ENCODE assay signal across 1 cellular context in genomic region chr11:34438529-34439507, GRCh38.
TF ChIP-seq lines count a peak whose summit lies in the region.

TSS of gene CAT (plus strand) at chr11:34438934. CDS start at chr11:34439014, 80 bp downstream.

TF ChIP-seq in HepG2, 621 proteins besides CTCF, POLR2A, EP300 and RAD21 (continued from another document and continues in another):
- TF ChIP-seq PLSCR1 (CRISPR knock-in tag; IDR thresholded peaks at IDR 0.05; ENCODE audit: borderline replicate concordance) = no peak
- TF ChIP-seq PBX3 (CRISPR knock-in tag; IDR thresholded peaks at IDR 0.05; ENCODE audit: borderline replicate concordance) = no peak
- no peak for TF ChIP-seq ZNF17 (CRISPR knock-in tag; IDR thresholded peaks at IDR 0.05)
- TF ChIP-seq ZNF121 (CRISPR knock-in tag; IDR thresholded peaks at IDR 0.05) = 0 out of 2 replicates have a peak, but pooled peaks have one; percentile 22
- no peak for TF ChIP-seq ZNF549 (CRISPR knock-in tag; IDR thresholded peaks at IDR 0.05)
- peak; percentile 31 for TF ChIP-seq ISL2 (CRISPR knock-in tag; IDR thresholded peaks at IDR 0.05)
- TF ChIP-seq LCORL (IDR thresholded peaks at IDR 0.05) = no peak
- TF ChIP-seq LCORL (CRISPR knock-in tag; IDR thresholded peaks at IDR 0.05) = peak; percentile 88
- TF ChIP-seq RERE (CRISPR knock-in tag; IDR thresholded peaks at IDR 0.05; ENCODE audit: low read depth) = no peak
- TF ChIP-seq ZNF556 (CRISPR knock-in tag; IDR thresholded peaks at IDR 0.05; ENCODE audit: borderline replicate concordance) = peak; percentile 68; the same call in 1 of the 2 replicates
- peak; percentile 92 for TF ChIP-seq MXD1 (CRISPR knock-in tag; IDR thresholded peaks at IDR 0.05)
- peak; percentile 94 for TF ChIP-seq IKZF4 (CRISPR knock-in tag; IDR thresholded peaks at IDR 0.05; ENCODE audit: borderline replicate concordance, low read depth, not compliant biosample characterization)
- TF ChIP-seq ZBTB8A (CRISPR knock-in tag; IDR thresholded peaks at IDR 0.05; ENCODE audit: borderline replicate concordance, low read depth) = no peak
- TF ChIP-seq ZBTB21 (CRISPR knock-in tag; IDR thresholded peaks at IDR 0.05) = no peak; the same call in 1 of the 2 replicates
- no peak for TF ChIP-seq BCLAF1 (IDR thresholded peaks at IDR 0.05)
- TF ChIP-seq GFI1 (CRISPR knock-in tag; IDR thresholded peaks at IDR 0.05; ENCODE audit: borderline replicate concordance) = peak; percentile 70; the same call in 1 of the 2 replicates
- TF ChIP-seq SRSF1 (optimal IDR thresholded peaks at IDR 0.05; ENCODE audit: low read depth, low read length) = no peak
- peak; percentile 87; the same call in 1 of the 2 replicates for TF ChIP-seq SP4 (CRISPR knock-in tag; IDR thresholded peaks at IDR 0.05)
- TF ChIP-seq ZNF354B (CRISPR knock-in tag; IDR thresholded peaks at IDR 0.05) = no peak
- TF ChIP-seq STAT6 (CRISPR knock-in tag; IDR thresholded peaks at IDR 0.05; ENCODE audit: borderline replicate concordance) = no peak; the same call in 1 of the 2 replicates
- peak; percentile 87; the same call in 1 of the 2 replicates for TF ChIP-seq THAP9 (CRISPR knock-in tag; IDR thresholded peaks at IDR 0.05; ENCODE audit: borderline replicate concordance)
- TF ChIP-seq HDAC1 (CRISPR knock-in tag; IDR thresholded peaks at IDR 0.05) = peak; percentile 88
- peak; percentile 96 for TF ChIP-seq ZNF607 (CRISPR knock-in tag; IDR thresholded peaks at IDR 0.05; ENCODE audit: borderline replicate concordance)
- TF ChIP-seq MEIS2 (CRISPR knock-in tag; IDR thresholded peaks at IDR 0.05) = peak; percentile 46; the same call in 1 of the 2 replicates
- peak; percentile 96 for TF ChIP-seq ZNF274 (CRISPR knock-in tag; IDR thresholded peaks at IDR 0.05)
- TF ChIP-seq ZNF552 (CRISPR knock-in tag; IDR thresholded peaks at IDR 0.05; ENCODE audit: borderline replicate concordance) = no peak; the same call in 1 of the 2 replicates
- TF ChIP-seq GTF3A (CRISPR knock-in tag; conservative IDR thresholded peaks at IDR 0.05) = no peak
- no peak for TF ChIP-seq ZNF639 (CRISPR knock-in tag; conservative IDR thresholded peaks at IDR 0.05)
- no peak for TF ChIP-seq ZNF260 (CRISPR knock-in tag; IDR thresholded peaks at IDR 0.05; ENCODE audit: borderline replicate concordance, low read depth)
- no peak for TF ChIP-seq CENPX (CRISPR knock-in tag; IDR thresholded peaks at IDR 0.05)
- TF ChIP-seq ZNF232 (CRISPR knock-in tag; IDR thresholded peaks at IDR 0.05; ENCODE audit: borderline replicate concordance) = peak; percentile 48; the same call in 1 of the 2 replicates
- TF ChIP-seq ATF7-NPFF (CRISPR knock-in tag; IDR thresholded peaks at IDR 0.05; ENCODE audit: low read depth) = 0 out of 2 replicates have a peak, but pooled peaks have one; percentile 44
- TF ChIP-seq DR1 (CRISPR knock-in tag; IDR thresholded peaks at IDR 0.05) = peak; percentile 52; the same call in 1 of the 2 replicates
- no peak for TF ChIP-seq ATF7 (IDR thresholded peaks at IDR 0.05)
- peak; percentile 21; the same call in 1 of the 2 replicates for TF ChIP-seq ATF7 (CRISPR knock-in tag; IDR thresholded peaks at IDR 0.05)
- peak; percentile 91 for TF ChIP-seq SALL1 (CRISPR knock-in tag; IDR thresholded peaks at IDR 0.05)
- peak; percentile 31; the same call in 1 of the 2 replicates for TF ChIP-seq ZFP1 (CRISPR knock-in tag; IDR thresholded peaks at IDR 0.05)
- 0 out of 2 replicates have a peak, but pooled peaks have one; percentile 60 for TF ChIP-seq ZFAT (CRISPR knock-in tag; conservative IDR thresholded peaks at IDR 0.05)
- peak; percentile 78; the same call in 1 of the 2 replicates for TF ChIP-seq ZNF451 (CRISPR knock-in tag; IDR thresholded peaks at IDR 0.05)
- no peak for TF ChIP-seq TBP (CRISPR knock-in tag; IDR thresholded peaks at IDR 0.05)
- TF ChIP-seq ASH2L (IDR thresholded peaks at IDR 0.05; ENCODE audit: insufficient read length, low read depth, low read length) = peak; percentile 95
- 0 out of 2 replicates have a peak, but pooled peaks have one; percentile 44 for TF ChIP-seq ZNF746 (CRISPR knock-in tag; IDR thresholded peaks at IDR 0.05)
- TF ChIP-seq BORCS8-MEF2B (CRISPR knock-in tag; IDR thresholded peaks at IDR 0.05) = peak; percentile 81; the same call in 1 of the 2 replicates
- TF ChIP-seq XBP1 (CRISPR knock-in tag; IDR thresholded peaks at IDR 0.05) = no peak
- no peak for TF ChIP-seq ZNF496 (CRISPR knock-in tag; IDR thresholded peaks at IDR 0.05; ENCODE audit: insufficient replicate concordance)
- no peak for TF ChIP-seq RCOR2 (CRISPR knock-in tag; IDR thresholded peaks at IDR 0.05)
- no peak for TF ChIP-seq NFE2L1 (CRISPR knock-in tag; IDR thresholded peaks at IDR 0.05; ENCODE audit: borderline replicate concordance)
- peak; percentile 52; the same call in 1 of the 2 replicates for TF ChIP-seq ZFP90 (CRISPR knock-in tag; IDR thresholded peaks at IDR 0.05; ENCODE audit: borderline replicate concordance)
- no peak for TF ChIP-seq GABPA (IDR thresholded peaks at IDR 0.05; ENCODE audit: low read depth, low read length)
- no peak for TF ChIP-seq GABPA (CRISPR knock-in tag; IDR thresholded peaks at IDR 0.05; ENCODE audit: low read depth)
